In the genomic region with DNA sequence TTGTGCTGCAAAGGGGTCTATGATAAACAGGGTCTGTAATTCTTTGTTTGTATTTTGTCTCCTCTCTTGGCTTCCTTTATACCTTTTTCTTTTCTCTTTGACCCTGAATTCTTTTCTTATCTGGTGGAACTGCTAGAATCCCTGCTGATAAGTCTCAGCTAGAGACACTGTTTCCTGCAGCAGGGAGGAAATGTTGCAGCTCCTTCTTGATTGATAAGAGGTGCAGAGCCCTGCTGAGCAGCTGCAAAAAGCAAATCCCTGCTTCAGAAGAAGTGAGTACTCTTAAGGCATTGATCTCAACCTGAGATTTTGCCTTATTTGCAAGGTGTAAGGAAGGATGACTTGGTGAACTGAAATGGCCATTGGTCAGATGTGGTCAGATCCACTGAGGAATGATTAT, we compare ENCODE assay signal across 19 cellular contexts.
A peak's percentile ranks its signal among the peaks of the same experiment; 100 is the strongest.
DNase-seq lines count a peak whose midpoint lies in the region; ATAC-seq, FAIRE-seq and TF ChIP-seq lines count a peak whose summit lies in the region.
"Had no signal": no experiment of that assay in that cellular context is flagged by ENCODE, and none has a peak within 500 bp of the region (broad histone marks: within the 10 kb centered on the region; RNA-seq: fewer than 3 reads in every experiment).

No MANE protein-coding gene starts in this region.

- no peaks in the 10 kb centered on the region for H3K79me1 ChIP-seq in neuronal stem cell (ENCODE audit: low read depth, low read length)

- H3K4me3 ChIP-seq in astrocyte (ENCODE audit: insufficient read depth, low read depth, low read length) = no peak overlapping the region
- H3K4me3 ChIP-seq in neuronal stem cell (ENCODE audit: low read length in 2 of 2) = no peak overlapping the region
- H3K4me3 ChIP-seq: BLaER1, Peyer's patch had no signal

- H4K8ac ChIP-seq in neuronal stem cell (ENCODE audit: low read depth, low read length) = no peak overlapping the region

- H2BK15ac ChIP-seq in neuronal stem cell (ENCODE audit: low read length) = no peak overlapping the region

- no peaks in the 10 kb centered on the region for H3K79me2 ChIP-seq in astrocyte (ENCODE audit: insufficient read depth, low read length)

- H3K9me3 ChIP-seq in astrocyte (ENCODE audit: insufficient read depth, low read depth, low read length) = no peaks in the 10 kb centered on the region
- H3K9me3 ChIP-seq in neuronal stem cell (replicated peaks in 1 of 2; ENCODE audit: control insufficient read depth in 2 of 2, insufficient read depth in 1 of 2, low read depth in 1 of 2, low read length in 2 of 2) = no peaks in the 10 kb centered on the region
- H3K9me3 ChIP-seq: BLaER1, Peyer's patch had no signal

- no peak overlapping the region for H2AFZ ChIP-seq in astrocyte (ENCODE audit: low read depth, low read length)
- no peak overlapping the region for H2AFZ ChIP-seq in neuronal stem cell (ENCODE audit: low read length)

- POLR2A ChIA-PET in RWPE1 (lab: Yijun Ruan, JAX; ENCODE audit: low non-redundant PET) = no interaction called here

- TF ChIP-seq CTCF in astrocyte (IDR thresholded peaks at IDR 0.05; ENCODE audit: insufficient read depth, low read depth, low read length) (no peak), RWPE1 (conservative IDR thresholded peaks at IDR 0.05; ENCODE audit: low read depth) (no peak)

- no peak overlapping the region for H3K27ac Mint-ChIP-seq in astrocyte (ENCODE audit: unreplicated experiment)
- H3K27ac Mint-ChIP-seq: CD8-positive, alpha-beta T cell had no signal

- H3K36me3 ChIP-seq in astrocyte (ENCODE audit: insufficient read depth, low read length) (no peaks in the 10 kb centered on the region), neuronal stem cell (replicated peaks in 1 of 2; ENCODE audit: control insufficient read depth in 2 of 2, insufficient read depth in 2 of 2, low read length in 2 of 2) (no peaks in the 10 kb centered on the region)
- H3K36me3 ChIP-seq: BLaER1, Peyer's patch had no signal

- H3K9ac ChIP-seq in astrocyte (ENCODE audit: low read length) (no peak overlapping the region), neuronal stem cell (ENCODE audit: low read depth, low read length, poor library complexity) (no peak overlapping the region)
- H3K9ac ChIP-seq: BLaER1, KMS-11 had no signal

- H3K4ac ChIP-seq in neuronal stem cell (ENCODE audit: low read length) = no peak overlapping the region

- H3K4me1 Mint-ChIP-seq in astrocyte (ENCODE audit: low read depth, unreplicated experiment) = no peaks in the 10 kb centered on the region

- ATAC-seq in GM19395 (IDR thresholded peaks at IDR 0.05; ENCODE audit: unreplicated experiment) (no peak), GM21390 (IDR thresholded peaks at IDR 0.05; ENCODE audit: unreplicated experiment) (no peak)
- ATAC-seq: CD8-positive, alpha-beta T cell had no signal

- H3K14ac ChIP-seq in neuronal stem cell (ENCODE audit: low read length) = no peak overlapping the region

- no peaks in the 10 kb centered on the region for H3K9me3 Mint-ChIP-seq in astrocyte (ENCODE audit: unreplicated experiment)

- H3K4me2 ChIP-seq in astrocyte (ENCODE audit: low read length) (peak overlapping the region; percentile 41), neuronal stem cell (ENCODE audit: insufficient read depth, low read length, poor library complexity, severe bottlenecking) (no peak overlapping the region)
- H3K4me2 ChIP-seq: BLaER1, KMS-11 had no signal

- H3K4me1 ChIP-seq in astrocyte (ENCODE audit: insufficient read depth, low read length) = peaks cover 3% of the 10 kb centered on the region
- H3K4me1 ChIP-seq in neuronal stem cell (ENCODE audit: control insufficient read depth in 2 of 2, insufficient read depth in 1 of 2, low read depth in 1 of 2, low read length in 2 of 2) = peaks cover 3 to 8% of the 10 kb centered on the region in 2 donors
- H3K4me1 ChIP-seq: BLaER1, Peyer's patch had no signal

- DNase-seq in NCI-H82 (lab: John Stamatoyannopoulos, UW) (peak; percentile 57), NCI-H82 treated with DMSO at 0.1 percent for 48 hours (lab: John Stamatoyannopoulos, UW; ENCODE audit: unreplicated experiment) (no peak), astrocyte (ENCODE audit: low read depth) (no peak), iPS DF 19.7 (ENCODE audit: low read depth, low spot score) (peak; percentile 15), neuronal stem cell (ENCODE audit: low spot score) (peak; percentile 31), RWPE1 (ENCODE audit: low spot score) (no peak)
- DNase-seq: 8988T; CD8-positive, alpha-beta T cell; NCI-H1048; NCI-H1436 treated with DMSO at 0.1 percent for 48 hours; NCI-H2029 treated with DMSO at 0.1 percent for 48 hours; NCI-H510A treated with DMSO at 0.1 percent for 48 hours; Peyer's patch; SIG-M5 had no signal

- H3K27me3 ChIP-seq in astrocyte (ENCODE audit: insufficient read depth, low read length) = no peaks in the 10 kb centered on the region
- no peaks in the 10 kb centered on the region for H3K27me3 ChIP-seq in neuronal stem cell (ENCODE audit: control insufficient read depth in 3 of 3, insufficient read depth in 3 of 3, low read depth in 1 of 3, low read length in 3 of 3)
- H3K27me3 ChIP-seq: BLaER1, Peyer's patch had no signal

- H3K4me3 Mint-ChIP-seq in astrocyte (ENCODE audit: unreplicated experiment) = no peak overlapping the region
- H3K4me3 Mint-ChIP-seq: CD8-positive, alpha-beta T cell had no signal

- H4K91ac ChIP-seq in neuronal stem cell (ENCODE audit: low read depth, low read length, poor library complexity) = no peak overlapping the region

- H2BK120ac ChIP-seq in neuronal stem cell (ENCODE audit: low read depth, low read length) = no peak overlapping the region

- H3K23ac ChIP-seq in neuronal stem cell (ENCODE audit: low read depth, low read length, poor library complexity) = no peak overlapping the region

- no peaks in the 10 kb centered on the region for H4K20me1 ChIP-seq in astrocyte (ENCODE audit: insufficient read depth, low read length)
- H4K20me1 ChIP-seq: BLaER1 had no signal

- H3K27ac ChIP-seq in astrocyte (ENCODE audit: low read depth, low read length) = no peak overlapping the region
- H3K27ac ChIP-seq in neuronal stem cell (replicated peaks; ENCODE audit: low read length) = no peak overlapping the region
- no peak overlapping the region for H3K27ac ChIP-seq in RWPE1
- H3K27ac ChIP-seq: BLaER1, KMS-11, Peyer's patch had no signal

- FAIRE-seq in astrocyte (lab: Jason Lieb, UNC) = no peak
- FAIRE-seq: GM19239 had no signal

- H2BK5ac ChIP-seq in neuronal stem cell (ENCODE audit: low read length) = no peak overlapping the region

- CTCF ChIA-PET in RWPE1 (lab: Yijun Ruan, JAX) = no interaction called here

- H2AK5ac ChIP-seq in neuronal stem cell (ENCODE audit: low read depth, low read length) = no peak overlapping the region

- H2BK12ac ChIP-seq in neuronal stem cell (ENCODE audit: low read length) = no peak overlapping the region

- H3K36me3 Mint-ChIP-seq in astrocyte (ENCODE audit: low read depth, unreplicated experiment) = no peaks in the 10 kb centered on the region
- H3K36me3 Mint-ChIP-seq: CD8-positive, alpha-beta T cell had no signal

- H3K27me3 Mint-ChIP-seq in astrocyte (ENCODE audit: low read depth, unreplicated experiment) = peaks cover 2% of the 10 kb centered on the region

- no peak overlapping the region for H3K18ac ChIP-seq in neuronal stem cell (ENCODE audit: low read length)

Comparison
In these comparisons a context has a peak if more than half of its experiments do, and no peak if none do; other contexts are left out.
1. DNase-seq: peak in NCI-H82 (single experiment), iPS DF 19.7 (single experiment) and neuronal stem cell (single experiment); none in NCI-H82 treated with DMSO at 0.1 percent for 48 hours (single experiment), astrocyte (single experiment) and RWPE1 (single experiment).